Comparison of ENCODE assay signal across 1 cellular context in the genomic region with DNA sequence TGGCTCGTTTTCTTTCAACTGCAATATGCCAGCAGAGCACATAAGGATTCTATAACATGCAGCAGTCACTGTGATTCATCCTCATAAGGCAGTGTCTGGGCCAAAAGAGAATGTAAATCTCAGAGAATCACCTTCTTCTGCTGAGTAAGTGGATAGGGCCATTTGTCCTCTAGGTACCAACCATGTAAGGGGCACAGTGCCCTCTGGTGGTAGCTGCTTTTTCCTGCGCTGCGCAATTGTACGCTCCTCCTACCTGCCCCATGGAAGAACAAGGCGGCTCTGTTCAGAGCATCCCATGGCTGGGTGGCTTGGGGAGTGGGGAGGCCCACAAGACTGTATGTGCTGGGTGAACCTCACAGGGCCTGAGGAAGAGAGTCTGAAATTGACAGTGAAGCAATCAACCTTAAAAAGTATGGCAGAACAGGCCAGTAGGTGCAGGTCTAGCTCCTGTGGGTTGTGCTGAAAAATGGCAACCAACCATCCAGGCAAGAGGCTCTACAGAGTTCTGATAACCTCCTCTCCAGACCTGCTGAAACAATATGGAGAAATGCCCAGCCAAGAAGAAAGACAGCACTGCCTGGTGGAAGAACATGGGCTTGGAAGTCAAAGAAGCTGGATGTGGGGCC.
TF ChIP-seq lines count a peak whose summit lies in the region.

No MANE protein-coding gene starts in this region.

TF ChIP-seq in WTC11, 78 proteins besides CTCF, POLR2A, EP300 and RAD21 (continued from another document):
- TF ChIP-seq, protein P1, sequence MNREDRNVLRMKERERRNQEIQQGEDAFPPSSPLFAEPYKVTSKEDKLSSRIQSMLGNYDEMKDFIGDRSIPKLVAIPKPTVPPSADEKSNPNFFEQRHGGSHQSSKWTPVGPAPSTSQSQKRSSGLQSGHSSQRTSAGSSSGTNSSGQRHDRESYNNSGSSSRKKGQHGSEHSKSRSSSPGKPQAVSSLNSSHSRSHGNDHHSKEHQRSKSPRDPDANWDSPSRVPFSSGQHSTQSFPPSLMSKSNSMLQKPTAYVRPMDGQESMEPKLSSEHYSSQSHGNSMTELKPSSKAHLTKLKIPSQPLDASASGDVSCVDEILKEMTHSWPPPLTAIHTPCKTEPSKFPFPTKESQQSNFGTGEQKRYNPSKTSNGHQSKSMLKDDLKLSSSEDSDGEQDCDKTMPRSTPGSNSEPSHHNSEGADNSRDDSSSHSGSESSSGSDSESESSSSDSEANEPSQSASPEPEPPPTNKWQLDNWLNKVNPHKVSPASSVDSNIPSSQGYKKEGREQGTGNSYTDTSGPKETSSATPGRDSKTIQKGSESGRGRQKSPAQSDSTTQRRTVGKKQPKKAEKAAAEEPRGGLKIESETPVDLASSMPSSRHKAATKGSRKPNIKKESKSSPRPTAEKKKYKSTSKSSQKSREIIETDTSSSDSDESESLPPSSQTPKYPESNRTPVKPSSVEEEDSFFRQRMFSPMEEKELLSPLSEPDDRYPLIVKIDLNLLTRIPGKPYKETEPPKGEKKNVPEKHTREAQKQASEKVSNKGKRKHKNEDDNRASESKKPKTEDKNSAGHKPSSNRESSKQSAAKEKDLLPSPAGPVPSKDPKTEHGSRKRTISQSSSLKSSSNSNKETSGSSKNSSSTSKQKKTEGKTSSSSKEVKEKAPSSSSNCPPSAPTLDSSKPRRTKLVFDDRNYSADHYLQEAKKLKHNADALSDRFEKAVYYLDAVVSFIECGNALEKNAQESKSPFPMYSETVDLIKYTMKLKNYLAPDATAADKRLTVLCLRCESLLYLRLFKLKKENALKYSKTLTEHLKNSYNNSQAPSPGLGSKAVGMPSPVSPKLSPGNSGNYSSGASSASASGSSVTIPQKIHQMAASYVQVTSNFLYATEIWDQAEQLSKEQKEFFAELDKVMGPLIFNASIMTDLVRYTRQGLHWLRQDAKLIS (CRISPR knock-in tag; IDR thresholded peaks at IDR 0.05; ENCODE audit: borderline replicate concordance): no peak; the same call in 1 of the 2 replicates
- TF ChIP-seq NFATC4 (CRISPR knock-in tag; IDR thresholded peaks at IDR 0.05): no peak
